In the genomic region with DNA sequence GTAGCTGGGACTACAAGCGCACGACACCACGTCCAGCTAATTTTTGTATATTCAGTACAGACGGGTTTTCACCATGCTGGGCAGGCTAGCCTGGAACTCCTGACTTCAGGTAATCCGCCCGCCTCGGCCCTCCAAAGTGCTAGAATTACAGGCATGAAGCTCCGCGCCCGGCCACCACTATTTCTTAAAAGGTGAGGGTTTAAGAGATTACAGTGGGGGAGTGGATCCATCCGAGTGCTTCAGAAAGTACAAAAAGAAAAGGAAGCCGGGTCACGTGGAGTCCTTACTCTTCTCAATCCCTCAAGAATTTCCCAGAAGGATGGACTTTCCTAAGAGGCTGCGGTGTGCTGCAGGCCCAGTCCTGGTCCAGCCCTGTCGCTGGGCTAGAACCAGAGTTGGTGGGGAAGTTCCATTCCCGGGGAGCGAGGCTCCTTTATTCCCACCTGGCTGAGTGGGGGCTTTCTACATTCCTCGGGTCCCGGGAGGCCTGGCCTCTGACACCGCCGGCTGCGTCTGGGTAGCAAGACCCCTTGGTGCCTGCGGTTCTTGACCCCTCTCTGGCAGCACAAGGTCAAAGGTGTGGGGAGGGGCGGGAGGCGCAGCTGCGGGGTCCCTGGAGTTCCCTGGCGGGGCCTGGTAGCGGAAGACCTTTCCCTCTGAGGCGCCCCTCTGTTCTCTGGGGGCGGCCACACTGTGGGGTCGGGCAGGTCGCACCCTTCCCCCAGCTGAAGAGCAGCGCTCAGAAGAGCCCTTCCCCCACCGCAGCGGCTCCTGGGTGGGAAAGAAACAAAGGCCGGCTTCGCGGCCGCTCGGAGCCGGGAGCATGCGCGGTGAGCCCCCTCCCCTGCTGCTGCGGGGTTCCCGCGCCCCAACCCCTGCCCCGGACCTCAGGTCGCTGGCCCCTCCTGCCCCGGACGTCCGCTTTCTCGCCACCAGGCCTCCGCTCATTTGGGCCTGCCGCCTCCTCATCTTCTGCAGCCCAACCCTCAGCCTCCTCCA, we compare ENCODE assay signal across 11 cellular contexts.
DNase-seq lines count a peak whose midpoint lies in the region; ATAC-seq lines count a peak whose summit lies in the region.
"Had no signal": no experiment of that assay in that cellular context is flagged by ENCODE, and none has a peak within 500 bp of the region (broad histone marks: within the 10 kb centered on the region; RNA-seq: fewer than 3 reads in every experiment).

No MANE protein-coding gene starts in this region.

- ATAC-seq in sciatic nerve (peak; percentile 68), HG02885 (IDR thresholded peaks at IDR 0.05; ENCODE audit: poor library complexity, unreplicated experiment) (no peak), esophagus mucosa (no peak), HG03378 (IDR thresholded peaks at IDR 0.05; ENCODE audit: unreplicated experiment) (no peak)

- no peaks in the 10 kb centered on the region; the same call in 1 of the 2 replicates for H3K27me3 ChIP-seq in H7 (ENCODE audit: control insufficient read depth, insufficient read depth, low read length)

- no peaks in the 10 kb centered on the region for H3K36me3 ChIP-seq in H7 (replicated peaks; ENCODE audit: control insufficient read depth, insufficient read depth, low read length)
- H3K36me3 ChIP-seq: thoracic aorta had no signal

- H3K4me3 ChIP-seq in H7 (ENCODE audit: insufficient read depth, low read depth, low read length): peak overlapping the region; percentile 20
- H3K4me3 ChIP-seq: thoracic aorta had no signal

- DNase-seq in H7: peak; percentile 93
- peak; percentile 23 for DNase-seq in cerebellum (ENCODE audit: low spot score)
- peak; percentile 82 for DNase-seq in iPS-NIHi11 (ENCODE audit: low spot score)
- peak; percentile 61 for DNase-seq in sciatic nerve (ENCODE audit: low spot score)
- no peak for DNase-seq in NCI-H1417 (lab: John Stamatoyannopoulos, UW)
- DNase-seq: activated naive CD4-positive, alpha-beta T cell treated with anti-CD3 and anti-CD28 coated beads, Interleukin-2, amount 50 U/mL, for 16 hours; NCI-H774 had no signal

- intact Hi-C loops in sciatic nerve (cut with DNase I): no loop called here

Comparison
In these comparisons a context has a peak if more than half of its experiments do, and no peak if none do; other contexts are left out.
1. DNase-seq: peak in H7 (single experiment), cerebellum (single experiment), iPS-NIHi11 (single experiment) and sciatic nerve (single experiment); none in NCI-H1417 (0 of 3).